In genomic region chr12:42163913-42164312, GRCh38 we compare ENCODE assay signal across 2 cellular contexts.
A peak's percentile ranks its signal among the peaks of the same experiment; 100 is the strongest.
TF ChIP-seq lines count a peak whose summit lies in the region.

No MANE protein-coding gene starts in this region.

TF ChIP-seq in HepG2, 621 proteins besides CTCF, POLR2A, EP300 and RAD21:
- no peak for TF ChIP-seq CSRNP1 (CRISPR knock-in tag; IDR thresholded peaks at IDR 0.05)
- no peak for TF ChIP-seq ZNF205 (CRISPR knock-in tag; IDR thresholded peaks at IDR 0.05)
- no peak for TF ChIP-seq RAD51 (IDR thresholded peaks at IDR 0.05; ENCODE audit: borderline replicate concordance)
- TF ChIP-seq RFX5 (IDR thresholded peaks at IDR 0.05; ENCODE audit: low read depth, low read length): no peak
- TF ChIP-seq SIX1 (CRISPR knock-in tag; IDR thresholded peaks at IDR 0.05; ENCODE audit: borderline replicate concordance): no peak
- no peak for TF ChIP-seq ARHGAP35 (CRISPR knock-in tag; IDR thresholded peaks at IDR 0.05; ENCODE audit: borderline replicate concordance)
- no peak for TF ChIP-seq STAG1 (CRISPR knock-in tag; IDR thresholded peaks at IDR 0.05)
- no peak for TF ChIP-seq SMARCC2 (IDR thresholded peaks at IDR 0.05)
- TF ChIP-seq MED8 (CRISPR knock-in tag; IDR thresholded peaks at IDR 0.05; ENCODE audit: insufficient replicate concordance): no peak
- no peak for TF ChIP-seq ZNF256 (CRISPR knock-in tag; conservative IDR thresholded peaks at IDR 0.05)
- no peak for TF ChIP-seq KDM1A (CRISPR knock-in tag; IDR thresholded peaks at IDR 0.05)
- TF ChIP-seq FOSL2 (CRISPR knock-in tag; IDR thresholded peaks at IDR 0.05): no peak
- TF ChIP-seq CBX1 (IDR thresholded peaks at IDR 0.05; ENCODE audit: low read depth): no peak
- no peak for TF ChIP-seq ZNF782 (CRISPR knock-in tag; IDR thresholded peaks at IDR 0.05; ENCODE audit: borderline replicate concordance)
- no peak for TF ChIP-seq NCOA2 (CRISPR knock-in tag; IDR thresholded peaks at IDR 0.05)
- TF ChIP-seq ZNF512B (CRISPR knock-in tag; IDR thresholded peaks at IDR 0.05; ENCODE audit: borderline replicate concordance): no peak
- TF ChIP-seq AGO1 (IDR thresholded peaks at IDR 0.05; ENCODE audit: low read depth, low read length, poor library complexity, severe bottlenecking): no peak
- no peak for TF ChIP-seq PHF20 (CRISPR knock-in tag; IDR thresholded peaks at IDR 0.05)
- TF ChIP-seq ZSCAN25 (CRISPR knock-in tag; IDR thresholded peaks at IDR 0.05): no peak

TF ChIP-seq in HEK293, 187 proteins besides CTCF, POLR2A, EP300 and RAD21:
- TF ChIP-seq ZNF692 (tag by site-specific recombination; IDR thresholded peaks at IDR 0.05) (no peak), ZNF354C (tag by site-specific recombination; IDR thresholded peaks at IDR 0.05; ENCODE audit: borderline replicate concordance, low read depth) (no peak), GFI1B (tag by site-specific recombination; IDR thresholded peaks at IDR 0.05) (no peak), ZNF26 (tag by site-specific recombination; IDR thresholded peaks at IDR 0.05) (no peak), OSR2 (tag by site-specific recombination; IDR thresholded peaks at IDR 0.05) (no peak), ZNF2 (tag by site-specific recombination; IDR thresholded peaks at IDR 0.05) (no peak), FEZF1 (tag by site-specific recombination; IDR thresholded peaks at IDR 0.05) (peak; percentile 45; the same call in 1 of the 2 replicates)
TF ChIP-seq in HEK293: peak in this region for 1.
